8 cellular contexts compared by ENCODE assay signal in the genomic region with DNA sequence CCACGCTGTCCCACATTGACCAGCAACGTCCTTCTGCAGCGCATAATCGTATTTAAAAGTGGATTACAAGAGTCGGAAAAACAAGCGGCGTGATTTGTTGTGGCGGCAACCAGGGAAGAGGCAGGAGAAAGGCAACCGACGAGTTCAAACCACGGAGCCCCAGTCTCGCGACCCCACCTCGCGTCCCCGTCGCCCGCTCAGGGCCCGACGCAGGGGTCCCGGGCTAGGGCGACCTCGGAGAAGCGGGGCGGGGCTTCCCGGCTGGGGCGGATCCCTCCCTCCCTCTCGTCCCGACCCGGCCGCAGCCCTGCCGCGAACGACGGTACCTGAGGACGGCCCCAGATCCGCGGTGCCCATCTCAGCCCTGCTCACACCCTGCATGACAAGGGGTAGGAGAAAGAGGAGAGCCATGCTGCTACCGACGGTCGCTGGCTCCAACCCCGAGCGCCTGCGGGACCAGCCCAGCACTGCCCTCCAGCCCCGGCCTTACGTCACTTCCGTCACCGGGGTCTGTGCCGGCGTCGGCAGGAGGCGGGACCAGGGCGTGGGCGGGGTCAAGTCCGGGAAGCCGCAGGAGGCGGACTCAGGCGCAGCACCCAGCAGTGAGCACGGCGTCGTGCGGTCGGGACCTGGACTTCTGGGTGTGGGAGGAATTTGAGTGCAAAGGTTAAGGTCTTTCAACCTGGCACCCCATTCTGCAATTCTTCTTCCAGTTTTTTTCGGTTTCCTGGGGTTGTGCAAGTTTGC. TPM values are rescaled to one million over a fixed set of nuclear protein-coding genes. Genes with fewer than 3 reads are reported as not detected.
DNase-seq lines count a peak whose midpoint lies in the region; ATAC-seq and TF ChIP-seq lines count a peak whose summit lies in the region.

A gene (minus strand): TSS at position 469 of the 747 bp plus-strand sequence. CDS start 58 bp downstream, at position 411.

- peaks cover 36% of the 10 kb centered on the region; the same call in 1 of the 2 replicates for H3F3A ChIP-seq in PC-9 (ENCODE audit: insufficient read depth, low read depth)

- peaks cover 23% of the 10 kb centered on the region; the same call in 1 of the 2 replicates for H4K20me1 ChIP-seq in PC-9 (ENCODE audit: insufficient read depth)

- intact Hi-C loops in PC-9 (cut with micrococcal nuclease; ENCODE audit: unreplicated experiment): loop anchor here (1.0 to 2.0 kb wide), 2 partner anchors 18 to 42 kb away; no protein-coding TSS in a partner anchor

- H3K79me2 ChIP-seq in PC-9 (ENCODE audit: low read depth): peaks cover 49% of the 10 kb centered on the region

- H3K4me1 ChIP-seq in PC-9 (replicated peaks; ENCODE audit: insufficient read depth): peaks cover 55% of the 10 kb centered on the region

- DNase-seq in DMS153 (lab: John Stamatoyannopoulos, UW): peak; percentile 81
- peak; percentile 96 for DNase-seq in KBM-7
- peak; percentile 95 to 96 for DNase-seq in PC-9
- peak; percentile 97 for DNase-seq in activated T-cell treated with anti-CD3 and anti-CD28 coated beads for 48 hours (ENCODE audit: low read depth)
- peak; percentile 68 for DNase-seq in epidermal melanocyte (ENCODE audit: insufficient read length, low spot score)
- peak; percentile 89 for DNase-seq in middle frontal gyrus (ENCODE audit: extremely low spot score, low spot score)
- DNase-seq in stimulated activated CD8-positive, alpha-beta memory T cell treated with anti-CD3 and anti-CD28 coated beads, Interleukin-2, amount 100 ng/mL, for 48 hours (ENCODE audit: low read depth in 2 of 2): peak; percentile 98

- in situ Hi-C loops in KBM-7 (cut with MboI; ENCODE audit: low pct_unique_long_range_greater_than_20kb, low sequenced_read_pairs): no loop called here

- CTCF ChIA-PET in PC-9 (lab: Charles Lee): no interaction called here

- ATAC-seq in GM21619 (IDR thresholded peaks at IDR 0.05; ENCODE audit: unreplicated experiment): peak; percentile 95

- H3K36me3 ChIP-seq in PC-9 (ENCODE audit: low read depth): peaks cover 18% of the 10 kb centered on the region; the same call in 1 of the 2 replicates

- no peaks in the 10 kb centered on the region for H3K9me2 ChIP-seq in PC-9 (ENCODE audit: insufficient read depth)

- POLR2A ChIA-PET in PC-9 (lab: Charles Lee; ENCODE audit: unreplicated experiment): no interaction called here

- H3K4me3 ChIP-seq in PC-9: peak within 1 kb of the TSS; percentile 88

- H3K4me2 ChIP-seq in PC-9: peak within 1 kb of the TSS; percentile 91

- peak within 1 kb of the TSS; percentile 82 for H2AFZ ChIP-seq in PC-9

- no TSS peak for BruUV-seq in PC-9 (replicated peaks; lab: Mats Ljungman, UMichigan)

- no peaks in the 10 kb centered on the region for H3K9me3 ChIP-seq in PC-9 (ENCODE audit: insufficient read depth, low read depth)

- H3K27ac ChIP-seq in PC-9: peak within 1 kb of the TSS; percentile 90

- H3K27me3 ChIP-seq in PC-9 (ENCODE audit: insufficient read depth, low read depth): no peaks in the 10 kb centered on the region

- no peak for TF ChIP-seq CTCF in PC-9 (conservative IDR thresholded peaks at IDR 0.05)

RNA-seq across cellular contexts. Expression of the gene that starts here (rescaled TPM):
- 17.9 and 19.5 TPM in 2 replicates for total RNA-seq in PC-9 (2021)

Comparison
In these comparisons a context has a peak if more than half of its experiments do, and no peak if none do; other contexts are left out.
1. Peak in every context shown above with its lines: DNase-seq, ATAC-seq, H3K4me3 ChIP-seq and H3K27ac ChIP-seq.